In the genomic region with DNA sequence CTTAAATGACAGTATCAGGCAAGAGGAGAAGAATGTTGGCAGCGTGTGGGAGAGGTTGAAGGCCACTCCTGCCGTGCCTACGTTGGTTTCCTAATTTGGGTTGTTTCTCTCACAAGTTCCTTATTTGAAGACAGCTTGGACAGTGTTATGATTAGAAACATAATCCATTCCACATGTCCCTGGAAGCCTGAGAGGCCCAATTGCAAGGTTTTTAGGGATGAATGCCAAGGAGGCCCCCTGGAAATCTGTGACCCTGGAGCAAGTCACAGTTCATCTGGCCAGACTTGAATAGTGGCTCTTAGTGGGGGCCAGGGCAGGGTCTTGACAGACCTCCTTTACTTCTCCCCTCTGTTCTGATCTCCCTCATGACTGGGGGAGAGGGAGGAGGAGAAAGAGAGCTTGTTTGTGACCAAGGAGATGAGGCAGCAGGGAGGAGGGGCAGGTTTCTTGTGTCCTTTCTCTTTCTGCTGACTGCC, we compare ENCODE assay signal across 1 cellular context.
TF ChIP-seq lines count a peak whose summit lies in the region.

No MANE protein-coding gene starts in this region.

TF ChIP-seq in GM23338, 12 proteins besides CTCF, POLR2A, EP300 and RAD21 (continued from another document):
- TF ChIP-seq, protein P1, sequence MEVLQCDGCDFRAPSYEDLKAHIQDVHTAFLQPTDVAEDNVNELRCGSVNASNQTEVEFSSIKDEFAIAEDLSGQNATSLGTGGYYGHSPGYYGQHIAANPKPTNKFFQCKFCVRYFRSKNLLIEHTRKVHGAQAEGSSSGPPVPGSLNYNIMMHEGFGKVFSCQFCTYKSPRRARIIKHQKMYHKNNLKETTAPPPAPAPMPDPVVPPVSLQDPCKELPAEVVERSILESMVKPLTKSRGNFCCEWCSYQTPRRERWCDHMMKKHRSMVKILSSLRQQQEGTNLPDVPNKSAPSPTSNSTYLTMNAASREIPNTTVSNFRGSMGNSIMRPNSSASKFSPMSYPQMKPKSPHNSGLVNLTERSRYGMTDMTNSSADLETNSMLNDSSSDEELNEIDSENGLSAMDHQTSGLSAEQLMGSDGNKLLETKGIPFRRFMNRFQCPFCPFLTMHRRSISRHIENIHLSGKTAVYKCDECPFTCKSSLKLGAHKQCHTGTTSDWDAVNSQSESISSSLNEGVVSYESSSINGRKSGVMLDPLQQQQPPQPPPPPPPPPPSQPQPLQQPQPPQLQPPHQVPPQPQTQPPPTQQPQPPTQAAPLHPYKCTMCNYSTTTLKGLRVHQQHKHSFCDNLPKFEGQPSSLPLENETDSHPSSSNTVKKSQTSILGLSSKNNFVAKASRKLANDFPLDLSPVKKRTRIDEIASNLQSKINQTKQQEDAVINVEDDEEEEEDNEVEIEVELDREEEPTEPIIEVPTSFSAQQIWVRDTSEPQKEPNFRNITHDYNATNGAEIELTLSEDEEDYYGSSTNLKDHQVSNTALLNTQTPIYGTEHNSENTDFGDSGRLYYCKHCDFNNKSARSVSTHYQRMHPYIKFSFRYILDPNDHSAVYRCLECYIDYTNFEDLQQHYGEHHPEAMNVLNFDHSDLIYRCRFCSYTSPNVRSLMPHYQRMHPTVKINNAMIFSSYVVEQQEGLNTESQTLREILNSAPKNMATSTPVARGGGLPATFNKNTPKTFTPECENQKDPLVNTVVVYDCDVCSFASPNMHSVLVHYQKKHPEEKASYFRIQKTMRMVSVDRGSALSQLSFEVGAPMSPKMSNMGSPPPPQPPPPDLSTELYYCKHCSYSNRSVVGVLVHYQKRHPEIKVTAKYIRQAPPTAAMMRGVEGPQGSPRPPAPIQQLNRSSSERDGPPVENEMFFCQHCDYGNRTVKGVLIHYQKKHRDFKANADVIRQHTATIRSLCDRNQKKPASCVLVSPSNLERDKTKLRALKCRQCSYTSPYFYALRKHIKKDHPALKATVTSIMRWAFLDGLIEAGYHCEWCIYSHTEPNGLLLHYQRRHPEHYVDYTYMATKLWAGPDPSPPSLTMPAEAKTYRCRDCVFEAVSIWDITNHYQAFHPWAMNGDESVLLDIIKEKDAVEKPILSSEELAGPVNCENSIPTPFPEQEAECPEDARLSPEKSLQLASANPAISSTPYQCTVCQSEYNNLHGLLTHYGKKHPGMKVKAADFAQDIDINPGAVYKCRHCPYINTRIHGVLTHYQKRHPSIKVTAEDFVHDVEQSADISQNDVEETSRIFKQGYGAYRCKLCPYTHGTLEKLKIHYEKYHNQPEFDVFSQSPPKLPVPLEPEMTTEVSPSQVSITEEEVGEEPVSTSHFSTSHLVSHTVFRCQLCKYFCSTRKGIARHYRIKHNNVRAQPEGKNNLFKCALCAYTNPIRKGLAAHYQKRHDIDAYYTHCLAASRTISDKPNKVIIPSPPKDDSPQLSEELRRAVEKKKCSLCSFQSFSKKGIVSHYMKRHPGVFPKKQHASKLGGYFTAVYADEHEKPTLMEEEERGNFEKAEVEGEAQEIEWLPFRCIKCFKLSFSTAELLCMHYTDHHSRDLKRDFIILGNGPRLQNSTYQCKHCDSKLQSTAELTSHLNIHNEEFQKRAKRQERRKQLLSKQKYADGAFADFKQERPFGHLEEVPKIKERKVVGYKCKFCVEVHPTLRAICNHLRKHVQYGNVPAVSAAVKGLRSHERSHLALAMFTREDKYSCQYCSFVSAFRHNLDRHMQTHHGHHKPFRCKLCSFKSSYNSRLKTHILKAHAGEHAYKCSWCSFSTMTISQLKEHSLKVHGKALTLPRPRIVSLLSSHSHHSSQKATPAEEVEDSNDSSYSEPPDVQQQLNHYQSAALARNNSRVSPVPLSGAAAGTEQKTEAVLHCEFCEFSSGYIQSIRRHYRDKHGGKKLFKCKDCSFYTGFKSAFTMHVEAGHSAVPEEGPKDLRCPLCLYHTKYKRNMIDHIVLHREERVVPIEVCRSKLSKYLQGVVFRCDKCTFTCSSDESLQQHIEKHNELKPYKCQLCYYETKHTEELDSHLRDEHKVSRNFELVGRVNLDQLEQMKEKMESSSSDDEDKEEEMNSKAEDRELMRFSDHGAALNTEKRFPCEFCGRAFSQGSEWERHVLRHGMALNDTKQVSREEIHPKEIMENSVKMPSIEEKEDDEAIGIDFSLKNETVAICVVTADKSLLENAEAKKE (CRISPR knock-in tag; IDR thresholded peaks at IDR 0.05) = no peak
- TF ChIP-seq, protein P2, sequence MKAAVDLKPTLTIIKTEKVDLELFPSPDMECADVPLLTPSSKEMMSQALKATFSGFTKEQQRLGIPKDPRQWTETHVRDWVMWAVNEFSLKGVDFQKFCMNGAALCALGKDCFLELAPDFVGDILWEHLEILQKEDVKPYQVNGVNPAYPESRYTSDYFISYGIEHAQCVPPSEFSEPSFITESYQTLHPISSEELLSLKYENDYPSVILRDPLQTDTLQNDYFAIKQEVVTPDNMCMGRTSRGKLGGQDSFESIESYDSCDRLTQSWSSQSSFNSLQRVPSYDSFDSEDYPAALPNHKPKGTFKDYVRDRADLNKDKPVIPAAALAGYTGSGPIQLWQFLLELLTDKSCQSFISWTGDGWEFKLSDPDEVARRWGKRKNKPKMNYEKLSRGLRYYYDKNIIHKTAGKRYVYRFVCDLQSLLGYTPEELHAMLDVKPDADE (IDR thresholded peaks at IDR 0.05) = no peak
- TF ChIP-seq ZNF331 (CRISPR knock-in tag; IDR thresholded peaks at IDR 0.05; ENCODE audit: low read depth) = no peak
- TF ChIP-seq, protein P3, sequence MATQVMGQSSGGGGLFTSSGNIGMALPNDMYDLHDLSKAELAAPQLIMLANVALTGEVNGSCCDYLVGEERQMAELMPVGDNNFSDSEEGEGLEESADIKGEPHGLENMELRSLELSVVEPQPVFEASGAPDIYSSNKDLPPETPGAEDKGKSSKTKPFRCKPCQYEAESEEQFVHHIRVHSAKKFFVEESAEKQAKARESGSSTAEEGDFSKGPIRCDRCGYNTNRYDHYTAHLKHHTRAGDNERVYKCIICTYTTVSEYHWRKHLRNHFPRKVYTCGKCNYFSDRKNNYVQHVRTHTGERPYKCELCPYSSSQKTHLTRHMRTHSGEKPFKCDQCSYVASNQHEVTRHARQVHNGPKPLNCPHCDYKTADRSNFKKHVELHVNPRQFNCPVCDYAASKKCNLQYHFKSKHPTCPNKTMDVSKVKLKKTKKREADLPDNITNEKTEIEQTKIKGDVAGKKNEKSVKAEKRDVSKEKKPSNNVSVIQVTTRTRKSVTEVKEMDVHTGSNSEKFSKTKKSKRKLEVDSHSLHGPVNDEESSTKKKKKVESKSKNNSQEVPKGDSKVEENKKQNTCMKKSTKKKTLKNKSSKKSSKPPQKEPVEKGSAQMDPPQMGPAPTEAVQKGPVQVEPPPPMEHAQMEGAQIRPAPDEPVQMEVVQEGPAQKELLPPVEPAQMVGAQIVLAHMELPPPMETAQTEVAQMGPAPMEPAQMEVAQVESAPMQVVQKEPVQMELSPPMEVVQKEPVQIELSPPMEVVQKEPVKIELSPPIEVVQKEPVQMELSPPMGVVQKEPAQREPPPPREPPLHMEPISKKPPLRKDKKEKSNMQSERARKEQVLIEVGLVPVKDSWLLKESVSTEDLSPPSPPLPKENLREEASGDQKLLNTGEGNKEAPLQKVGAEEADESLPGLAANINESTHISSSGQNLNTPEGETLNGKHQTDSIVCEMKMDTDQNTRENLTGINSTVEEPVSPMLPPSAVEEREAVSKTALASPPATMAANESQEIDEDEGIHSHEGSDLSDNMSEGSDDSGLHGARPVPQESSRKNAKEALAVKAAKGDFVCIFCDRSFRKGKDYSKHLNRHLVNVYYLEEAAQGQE (IDR thresholded peaks at IDR 0.05; ENCODE audit: unreplicated experiment) = no peak
- no peak for TF ChIP-seq EZH2 (IDR thresholded peaks at IDR 0.05; ENCODE audit: low read depth, unreplicated experiment)
- TF ChIP-seq ZNF114 (CRISPR knock-in tag; IDR thresholded peaks at IDR 0.05) = no peak
- no peak for TF ChIP-seq STAT1 (IDR thresholded peaks at IDR 0.05; ENCODE audit: unreplicated experiment)
- no peak for TF ChIP-seq JUNB (IDR thresholded peaks at IDR 0.05; ENCODE audit: unreplicated experiment)
- TF ChIP-seq EZH2phosphoT487 (IDR thresholded peaks at IDR 0.05; ENCODE audit: unreplicated experiment) = no peak
